In the genomic region with DNA sequence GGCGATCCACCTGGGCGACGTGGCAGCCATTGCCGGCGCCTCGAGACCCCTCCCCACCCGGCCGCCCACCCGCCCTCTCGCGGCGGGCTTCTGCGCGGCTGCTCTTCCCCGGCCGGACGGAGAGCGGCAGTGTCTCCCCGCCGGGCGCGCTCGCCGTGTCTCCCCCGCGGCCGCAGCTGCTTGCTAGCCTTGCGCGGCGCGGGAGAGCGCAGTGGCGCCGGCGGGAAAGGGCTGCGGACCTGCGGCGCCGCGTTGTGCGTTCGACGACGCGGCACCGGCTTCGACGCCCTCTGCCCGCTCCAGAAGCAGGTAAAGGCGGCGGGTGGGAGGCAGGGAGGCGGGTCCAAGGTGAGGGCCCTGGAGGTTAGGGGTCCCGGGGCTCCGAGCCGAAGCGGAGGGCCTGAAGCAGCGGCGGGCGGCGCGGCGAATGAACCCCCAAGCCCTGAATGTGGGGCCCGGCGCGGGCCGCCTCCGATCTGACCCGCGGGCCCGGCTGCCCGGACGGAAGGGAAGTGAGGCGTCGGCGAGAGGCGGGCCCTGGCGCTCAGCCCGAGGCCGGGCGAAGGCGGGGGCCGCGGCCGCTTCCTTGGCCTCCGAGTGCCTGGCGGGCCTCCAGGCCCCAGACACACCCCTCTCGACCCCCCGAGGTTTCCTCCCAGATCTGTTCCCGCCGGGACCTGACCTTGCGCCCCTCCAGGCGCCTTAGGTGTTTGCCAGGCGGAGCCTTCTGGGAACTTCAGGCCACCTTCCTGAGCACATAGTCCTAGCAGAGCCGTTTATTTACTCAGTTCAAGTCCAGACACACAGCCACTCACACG, we compare ENCODE assay signal across 8 cellular contexts. TPM values are rescaled to one million over a fixed set of nuclear protein-coding genes. Genes with fewer than 3 reads are reported as not detected.
DNase-seq lines count a peak whose midpoint lies in the region; ATAC-seq and TF ChIP-seq lines count a peak whose summit lies in the region.

A gene (plus strand): TSS at position 129 of the 818 bp plus-strand sequence. CDS start 40,491 bp downstream, outside the sequence.

- H3K4me3 ChIP-seq in HUES6 (ENCODE audit: low read depth, low read length) (peak within 1 kb of the TSS; percentile 64), muscle layer of colon (ENCODE audit: low read depth in 1 of 2, low read length in 2 of 2) (peak within 1 kb of the TSS; percentile 73 to 94)

- peak within 1 kb of the TSS; percentile 92 for H3K9ac ChIP-seq in HUES6 (ENCODE audit: low read length)
- peak within 1 kb of the TSS; percentile 95 for H3K9ac ChIP-seq in muscle layer of colon (ENCODE audit: low read length)

- peaks cover 19% of the 10 kb centered on the region for H3K4me1 ChIP-seq in HUES6 (ENCODE audit: control insufficient read depth, insufficient read depth, low read length)
- peaks cover 16% of the 10 kb centered on the region for H3K4me1 ChIP-seq in muscle layer of colon (ENCODE audit: insufficient read depth, low read length)

- no peaks in the 10 kb centered on the region for H3K9me3 ChIP-seq in HUES6 (ENCODE audit: control insufficient read depth, insufficient read depth, low read depth, low read length)
- H3K9me3 ChIP-seq in muscle layer of colon (ENCODE audit: low read length) = no peaks in the 10 kb centered on the region

- peak; percentile 83 for TF ChIP-seq POLR2A in erythroblast (IDR thresholded peaks at IDR 0.05; ENCODE audit: low read length)

- H3K27ac ChIP-seq in HUES6 (ENCODE audit: low read depth, low read length) = peak within 1 kb of the TSS; percentile 95
- peak within 1 kb of the TSS; percentile 100 for H3K27ac ChIP-seq in muscle layer of colon (ENCODE audit: low read depth, low read length)

- H3K27me3 ChIP-seq in HUES6 (ENCODE audit: control insufficient read depth, insufficient read depth, low read length) = no peaks in the 10 kb centered on the region
- H3K27me3 ChIP-seq in muscle layer of colon (ENCODE audit: control insufficient read depth in 1 of 2, insufficient read depth in 2 of 2, low read length in 2 of 2) = no peaks in the 10 kb centered on the region

- ATAC-seq in GM21423 (IDR thresholded peaks at IDR 0.05; ENCODE audit: unreplicated experiment) = peak; percentile 60

- peaks cover 9% of the 10 kb centered on the region; the same call in 1 of the 2 replicates for H3K36me3 ChIP-seq in HUES6 (ENCODE audit: control insufficient read depth, insufficient read depth, low read length)
- no peaks in the 10 kb centered on the region for H3K36me3 ChIP-seq in muscle layer of colon (ENCODE audit: insufficient read depth, low read length)

- in situ Hi-C loops in Caki2 (cut with HindIII; ENCODE audit: low pct_unique_long_range_greater_than_20kb, low sequenced_read_pairs) = no loop called here

- DNase-seq in Caki2 (ENCODE audit: low read depth) (peak; percentile 83), OCI-M1 (lab: John Stamatoyannopoulos, UW) (peak; percentile 88), activated T-cell treated with anti-CD3 and anti-CD28 coated beads for 48 hours (ENCODE audit: low read depth) (peak; percentile 76), erythroblast (lab: John Stamatoyannopoulos, UW) (peak; percentile 86 to 93)
- DNase-seq in stimulated activated CD8-positive, alpha-beta memory T cell treated with anti-CD3 and anti-CD28 coated beads, Interleukin-7, amount 100 ng/mL, for 24 hours (ENCODE audit: low read depth) = peak; percentile 35

RNA-seq across cellular contexts. Expression of the gene that starts here (rescaled TPM):
- total RNA-seq in Caki2 (2014; rRNA removed; shearing (Covaris generic); ENCODE audit: low replicate concordance) = 1.6 and 5.1 TPM in 2 replicates

Comparison
In these comparisons a context has a peak if more than half of its experiments do, and no peak if none do; other contexts are left out.
1. Peak in every context shown above with its lines: DNase-seq, ATAC-seq, H3K4me3 ChIP-seq and H3K27ac ChIP-seq.
2. DNase-seq: peak in every context shown above with its lines; median percentile 90 in erythroblast; 88 in OCI-M1; 83 in Caki2; 76 in activated T-cell treated with anti-CD3 and anti-CD28 coated beads for 48 hours; 35 in stimulated activated CD8-positive, alpha-beta memory T cell treated with anti-CD3 and anti-CD28 coated beads, Interleukin-7, amount 100 ng/mL, for 24 hours.